In genomic region chr1:31101147-31101502, GRCh38 we compare ENCODE assay signal across 12 cellular contexts. TPM values are rescaled to one million over a fixed set of nuclear protein-coding genes. Genes with fewer than 3 reads are reported as not detected.
DNase-seq lines count a peak whose midpoint lies in the region; ATAC-seq and TF ChIP-seq lines count a peak whose summit lies in the region.
"Had no signal": no experiment of that assay in that cellular context is flagged by ENCODE, and none has a peak within 500 bp of the region (broad histone marks: within the 10 kb centered on the region; RNA-seq: fewer than 3 reads in every experiment).

No MANE protein-coding gene starts in this region.

- TF ChIP-seq RAD21 in liver (IDR thresholded peaks at IDR 0.05), result peak; percentile 21 to 36

- peaks cover 11% of the 10 kb centered on the region for H3K4me1 Mint-ChIP-seq in MCF 10A (ENCODE audit: insufficient read depth, unreplicated experiment)
- no peaks in the 10 kb centered on the region for H3K4me1 Mint-ChIP-seq in stimulated activated naive CD8-positive, alpha-beta T cell treated with anti-CD3 and anti-CD28 coated beads, Interleukin-15, amount 100 ng/mL, for 72 hours

- POLR2A ChIA-PET in MCF 10A (lab: Yijun Ruan, JAX), result no interaction called here

- H3K27ac Mint-ChIP-seq in MCF 10A (ENCODE audit: low read depth, unreplicated experiment), result peak overlapping the region; percentile 47
- H3K27ac Mint-ChIP-seq in stimulated activated naive CD8-positive, alpha-beta T cell treated with anti-CD3 and anti-CD28 coated beads, Interleukin-15, amount 100 ng/mL, for 72 hours, result peak overlapping the region in 1 of 2 donors; percentile 12
- H3K27ac Mint-ChIP-seq: CD8-positive, alpha-beta T cell; T-helper 1 cell treated with Interleukin-12 subunit alpha and Interleukin-12 subunit beta and Interleukin-4 antibody, amounts not matched to agents 30 μg/mL and 1 μg/mL, for 36 hours had no signal

- no peaks in the 10 kb centered on the region for H3K27me3 Mint-ChIP-seq in MCF 10A (ENCODE audit: insufficient read depth, unreplicated experiment)
- peaks cover 8% of the 10 kb centered on the region for H3K27me3 Mint-ChIP-seq in stimulated activated naive CD8-positive, alpha-beta T cell treated with anti-CD3 and anti-CD28 coated beads, Interleukin-15, amount 100 ng/mL, for 72 hours

- intact Hi-C loops in MCF 10A (cut with micrococcal nuclease), result no loop called here

- no peaks in the 10 kb centered on the region for H3K9me3 Mint-ChIP-seq in MCF 10A (ENCODE audit: unreplicated experiment)
- H3K9me3 Mint-ChIP-seq in stimulated activated naive CD8-positive, alpha-beta T cell treated with anti-CD3 and anti-CD28 coated beads, Interleukin-15, amount 100 ng/mL, for 72 hours, result no peaks in the 10 kb centered on the region
- H3K9me3 Mint-ChIP-seq: CD8-positive, alpha-beta T cell; neural crest cell; T-helper 1 cell treated with Interleukin-12 subunit alpha and Interleukin-12 subunit beta and Interleukin-4 antibody, amounts not matched to agents 30 μg/mL and 1 μg/mL, for 36 hours had no signal

- peak overlapping the region; percentile 23 to 50 for H3K27ac ChIP-seq in liver (ENCODE audit: low read depth in 1 of 2, low read length in 2 of 2)

- H3K36me3 Mint-ChIP-seq in MCF 10A (ENCODE audit: insufficient read depth, unreplicated experiment), result no peaks in the 10 kb centered on the region
- H3K36me3 Mint-ChIP-seq: CD8-positive, alpha-beta T cell had no signal

- TF ChIP-seq CTCF in AG09319 (IDR thresholded peaks at IDR 0.05; ENCODE audit: low read depth, low read length), result no peak
- TF ChIP-seq CTCF in MCF 10A (IDR thresholded peaks at IDR 0.05; ENCODE audit: unreplicated experiment), result no peak
- no peak for TF ChIP-seq CTCF in liver (IDR thresholded peaks at IDR 0.05; ENCODE audit: low read depth, low read length, missing input control)

- CTCF ChIA-PET in MCF 10A (lab: Yijun Ruan, JAX), result interaction anchor here (0.6 to 0.7 kb wide), 2 partner anchors 367 to 446 kb away, joined by 3 read pairs; no protein-coding TSS in a partner anchor

- BruUV-seq in MCF 10A (replicated peaks; lab: Mats Ljungman, UMichigan), result no TSS peak

- DNase-seq in AG09319 (ENCODE audit: extremely low read depth, low read depth) (peak; percentile 38), NCI-H1105 treated with DMSO at 0.1 percent for 48 hours (lab: John Stamatoyannopoulos, UW) (peak; percentile 41), MCF 10A (ENCODE audit: unreplicated experiment) (peak; percentile 65), NAMALWA (ENCODE audit: low spot score) (no peak)
- DNase-seq in stimulated activated naive CD8-positive, alpha-beta T cell treated with anti-CD3 and anti-CD28 coated beads, Interleukin-15, amount 100 ng/mL, for 72 hours, result no peak
- DNase-seq: activated T-cell treated with anti-CD3 and anti-CD28 coated beads, Interleukin-2, amount 50 U/mL, for 48 hours; CD8-positive, alpha-beta T cell had no signal

- H3K4me3 ChIP-seq in liver (ENCODE audit: low read depth in 1 of 3, low read length in 3 of 3), result no peak overlapping the region

- H3K9ac ChIP-seq in liver (ENCODE audit: low read depth in 1 of 2, low read length in 2 of 2), result no peak overlapping the region

- H3K4me3 Mint-ChIP-seq in MCF 10A (ENCODE audit: unreplicated experiment), result no peak overlapping the region
- H3K4me3 Mint-ChIP-seq in stimulated activated naive CD8-positive, alpha-beta T cell treated with anti-CD3 and anti-CD28 coated beads, Interleukin-15, amount 100 ng/mL, for 72 hours, result no peak overlapping the region
- H3K4me3 Mint-ChIP-seq: CD8-positive, alpha-beta T cell; neural crest cell; T-helper 1 cell treated with Interleukin-12 subunit alpha and Interleukin-12 subunit beta and Interleukin-4 antibody, amounts not matched to agents 30 μg/mL and 1 μg/mL, for 36 hours had no signal

- H3K36me3 ChIP-seq in liver (ENCODE audit: control insufficient read depth in 4 of 4, insufficient read depth in 3 of 4, low read depth in 1 of 4, low read length in 3 of 4), result no peaks in the 10 kb centered on the region

- 18% methylated on average over 4 of the region's 4 CpGs for WGBS in liver

- ATAC-seq in stimulated activated naive CD8-positive, alpha-beta T cell treated with anti-CD3 and anti-CD28 coated beads, Interleukin-15, amount 100 ng/mL, for 72 hours, result no peak
- ATAC-seq in GM19395 (IDR thresholded peaks at IDR 0.05; ENCODE audit: unreplicated experiment) (no peak), HG03432 (IDR thresholded peaks at IDR 0.05; ENCODE audit: unreplicated experiment) (no peak)
- ATAC-seq: CD8-positive, alpha-beta T cell had no signal

- no peaks in the 10 kb centered on the region for H3K9me3 ChIP-seq in liver (ENCODE audit: control insufficient read depth in 4 of 4, low read length in 3 of 4)

- H3K27me3 ChIP-seq in liver (ENCODE audit: control insufficient read depth in 4 of 4, insufficient read depth in 4 of 4, low read length in 3 of 4), result no peaks in the 10 kb centered on the region

- H3K4me1 ChIP-seq in liver (ENCODE audit: control insufficient read depth in 4 of 4, insufficient read depth in 4 of 4, low read length in 3 of 4), result peaks cover 0 to 21% (median 16%) of the 10 kb centered on the region in 4 donors

TF ChIP-seq in liver, 16 proteins besides CTCF, POLR2A, EP300 and RAD21:
- TF ChIP-seq TAF1 (conservative IDR thresholded peaks at IDR 0.05) (no peak), RXRA (IDR thresholded peaks at IDR 0.05) (peak; percentile 62 to 79), HNF4A (conservative IDR thresholded peaks at IDR 0.05) (peak; percentile 70 to 77), GABPA (IDR thresholded peaks at IDR 0.05 in 1 of 2, conservative IDR thresholded peaks at IDR 0.05 in 1 of 2) (peak in 1 of 2 donors; percentile 16), YY1 (IDR thresholded peaks at IDR 0.05) (peak; percentile 44), REST (IDR thresholded peaks at IDR 0.05) (peak; percentile 49), NR2F2 (IDR thresholded peaks at IDR 0.05) (peak; percentile 61), JUND (IDR thresholded peaks at IDR 0.05) (peak in 1 of 2 donors; percentile 34), SP1 (IDR thresholded peaks at IDR 0.05) (peak; percentile 54), FOXA1 (IDR thresholded peaks at IDR 0.05) (no peak)
- TF ChIP-seq, protein P1, sequence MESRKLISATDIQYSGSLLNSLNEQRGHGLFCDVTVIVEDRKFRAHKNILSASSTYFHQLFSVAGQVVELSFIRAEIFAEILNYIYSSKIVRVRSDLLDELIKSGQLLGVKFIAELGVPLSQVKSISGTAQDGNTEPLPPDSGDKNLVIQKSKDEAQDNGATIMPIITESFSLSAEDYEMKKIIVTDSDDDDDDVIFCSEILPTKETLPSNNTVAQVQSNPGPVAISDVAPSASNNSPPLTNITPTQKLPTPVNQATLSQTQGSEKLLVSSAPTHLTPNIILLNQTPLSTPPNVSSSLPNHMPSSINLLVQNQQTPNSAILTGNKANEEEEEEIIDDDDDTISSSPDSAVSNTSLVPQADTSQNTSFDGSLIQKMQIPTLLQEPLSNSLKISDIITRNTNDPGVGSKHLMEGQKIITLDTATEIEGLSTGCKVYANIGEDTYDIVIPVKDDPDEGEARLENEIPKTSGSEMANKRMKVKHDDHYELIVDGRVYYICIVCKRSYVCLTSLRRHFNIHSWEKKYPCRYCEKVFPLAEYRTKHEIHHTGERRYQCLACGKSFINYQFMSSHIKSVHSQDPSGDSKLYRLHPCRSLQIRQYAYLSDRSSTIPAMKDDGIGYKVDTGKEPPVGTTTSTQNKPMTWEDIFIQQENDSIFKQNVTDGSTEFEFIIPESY (IDR thresholded peaks at IDR 0.05), result no peak
- TF ChIP-seq, protein P2, sequence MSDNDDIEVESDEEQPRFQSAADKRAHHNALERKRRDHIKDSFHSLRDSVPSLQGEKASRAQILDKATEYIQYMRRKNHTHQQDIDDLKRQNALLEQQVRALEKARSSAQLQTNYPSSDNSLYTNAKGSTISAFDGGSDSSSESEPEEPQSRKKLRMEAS (IDR thresholded peaks at IDR 0.05), result peak; percentile 25

RNA-seq across cellular contexts. Expression of gene PUM1, which starts 35.6 kb away (rescaled TPM):
- total RNA-seq in MCF 10A (2022), result 107 and 110 TPM in 2 replicates
- 10 to 100 TPM; 41.1 to 49.2 TPM for total RNA-seq in liver
- polyA plus RNA-seq in liver, result 10 to 100 TPM; 18.1 to 19.3 TPM

Comparison
In these comparisons a context has a peak if more than half of its experiments do, and no peak if none do; other contexts are left out.
1. DNase-seq: peak in AG09319 (single experiment), NCI-H1105 treated with DMSO at 0.1 percent for 48 hours (single experiment) and MCF 10A (single experiment); none in stimulated activated naive CD8-positive, alpha-beta T cell treated with anti-CD3 and anti-CD28 coated beads, Interleukin-15, amount 100 ng/mL, for 72 hours (0 of 2) and NAMALWA (single experiment).